ENCODE assay signal across 9 cellular contexts in genomic region chr11:107605061-107605460, GRCh38. TPM values are rescaled to one million over a fixed set of nuclear protein-coding genes. Genes with fewer than 3 reads are reported as not detected.
DNase-seq lines count a peak whose midpoint lies in the region; ATAC-seq and TF ChIP-seq lines count a peak whose summit lies in the region.
"Not testable (repeated sequence)": the region's sequence is repeated elsewhere in the genome, so short reads cannot be mapped to it uniquely, and the experiment has no call there.
"Had no signal": no experiment of that assay in that cellular context is flagged by ENCODE, and none has a peak within 500 bp of the region (broad histone marks: within the 10 kb centered on the region; RNA-seq: fewer than 3 reads in every experiment).

No MANE protein-coding gene starts in this region.

- not testable (repeated sequence) for H4K91ac ChIP-seq in H9 (ENCODE audit: insufficient read length, low read depth, low read length)

- peak; percentile 35; the same call in 1 of the 2 replicates for ATAC-seq in PC-3
- ATAC-seq in foreskin keratinocyte, result not testable (repeated sequence)

- not testable (repeated sequence) for H2AK5ac ChIP-seq in H9 (ENCODE audit: insufficient read length, low read length)

- not testable (repeated sequence) for H3K36me3 ChIP-seq in Karpas-422 (ENCODE audit: insufficient read depth, low read length); PC-3 (ENCODE audit: low read depth, low read length)

- H3K9me2 ChIP-seq in Karpas-422 (replicated peaks; ENCODE audit: insufficient read depth, low read length); PC-3 (replicated peaks; ENCODE audit: low read length): not testable (repeated sequence)

- not testable (repeated sequence) for H2BK20ac ChIP-seq in H9 (ENCODE audit: low read depth, low read length, poor library complexity, severe bottlenecking)

- not testable (repeated sequence) for H3K9ac ChIP-seq in H9 (ENCODE audit: extremely low read depth, insufficient read length, low read length); Karpas-422 (ENCODE audit: low read length); PC-3 (ENCODE audit: low read length)

- not testable (repeated sequence) for H3K23ac ChIP-seq in H9 (ENCODE audit: insufficient read length, low read depth, low read length)

- H3K9me3 ChIP-seq in H9 (ENCODE audit: control insufficient read depth, low read depth, low read length); Karpas-422 (ENCODE audit: low read length); PC-3 (ENCODE audit: low read length): not testable (repeated sequence)

- DNase-seq in H9; choroid plexus epithelial cell (ENCODE audit: low read depth); foreskin keratinocyte: not testable (repeated sequence)
- peak; percentile 64 for DNase-seq in Karpas-422
- peak; percentile 39 for DNase-seq in PC-3

- not testable (repeated sequence) for H4K5ac ChIP-seq in H9 (ENCODE audit: insufficient read length, low read depth, low read length)

- H3K27me3 Mint-ChIP-seq in H9 (ENCODE audit: low read depth), result not testable (repeated sequence)

- not testable (repeated sequence) for H2BK5ac ChIP-seq in H9 (ENCODE audit: insufficient read length, low read length)

- not testable (repeated sequence) for H3K14ac ChIP-seq in H9 (ENCODE audit: insufficient read depth, low read length)

- H3K4me1 ChIP-seq in H9 (ENCODE audit: insufficient read depth, low read length); Karpas-422 (ENCODE audit: low read length); PC-3 (ENCODE audit: insufficient read depth, low read length); foreskin keratinocyte: not testable (repeated sequence)

- H3K56ac ChIP-seq in H9 (ENCODE audit: insufficient read length, low read depth, low read length), result not testable (repeated sequence)

- not testable (repeated sequence) for H3K79me2 ChIP-seq in H9 (ENCODE audit: insufficient read depth, low read length); Karpas-422 (ENCODE audit: low read length); PC-3 (ENCODE audit: low read length)

- H3T11ph ChIP-seq in H9 (ENCODE audit: low read length), result not testable (repeated sequence)

- not testable (repeated sequence) for H4K8ac ChIP-seq in H9 (replicated peaks; ENCODE audit: insufficient read length, low read depth, low read length)

- H3K27ac ChIP-seq in C4-2B; H9 (ENCODE audit: insufficient read length, low read depth, low read length); Karpas-422 (ENCODE audit: low read length); PC-3 (ENCODE audit: low read length); VCaP; foreskin keratinocyte: not testable (repeated sequence)

- H3K4me2 ChIP-seq in H9 (ENCODE audit: insufficient read depth, insufficient read length, low read length); Karpas-422 (ENCODE audit: low read depth, low read length, poor library complexity, severe bottlenecking); PC-3 (ENCODE audit: low read length): not testable (repeated sequence)

- H2AFZ ChIP-seq in H9 (ENCODE audit: low read length); Karpas-422 (ENCODE audit: low read length); PC-3 (ENCODE audit: low read length): not testable (repeated sequence)

- CTCF ChIA-PET in PC-3 (lab: Charles Lee), result interaction anchor here (0.6 to 1.0 kb wide), 9 partner anchors 21 to 281 kb away, joined by 4 to 10 read pairs (median 6); no protein-coding TSS in a partner anchor

- H4K20me1 ChIP-seq in H9 (ENCODE audit: control insufficient read depth, insufficient read depth, insufficient read length); Karpas-422 (ENCODE audit: insufficient read depth, low read depth, low read length); PC-3 (ENCODE audit: low read length): not testable (repeated sequence)

- intact Hi-C loops in PC-3 (cut with micrococcal nuclease), result loop anchor here (2.0 kb wide), 1 partner anchor 42 kb away; no protein-coding TSS in a partner anchor

- H3K4me1 Mint-ChIP-seq in H9, result peaks cover 29 to 37% of the 10 kb centered on the region in 2 experiments

- H3K27ac Mint-ChIP-seq in H9, result not testable (repeated sequence)

- WGBS in H9 (ENCODE audit: extremely low coverage, insufficient read length, low lambda C conversion rate), result no CpG with 5 or more reads among the region's 4 CpGs

- H3K4me3 Mint-ChIP-seq in H9, result not testable (repeated sequence)

- not testable (repeated sequence) for H3K18ac ChIP-seq in H9 (ENCODE audit: insufficient read length, low read depth, low read length)

- H3K23me2 ChIP-seq in H9 (ENCODE audit: insufficient read length, low read depth, low read length, poor library complexity, severe bottlenecking), result not testable (repeated sequence)

- H2BK12ac ChIP-seq in H9 (ENCODE audit: insufficient read length, low read depth, low read length), result not testable (repeated sequence)

- not testable (repeated sequence) for H2BK120ac ChIP-seq in H9 (ENCODE audit: low read depth, low read length, poor library complexity, severe bottlenecking)

- not testable (repeated sequence) for BruUV-seq in PC-3 (replicated peaks; lab: Mats Ljungman, UMichigan)

- not testable (repeated sequence) for H3K4me3 ChIP-seq in Karpas-422 (ENCODE audit: low read length); PC-3 (ENCODE audit: low read length); choroid plexus epithelial cell (ENCODE audit: low read depth, low read length)

- not testable (repeated sequence) for H3K79me1 ChIP-seq in H9 (ENCODE audit: insufficient read depth, low read depth, low read length, poor library complexity, severe bottlenecking)

- not testable (repeated sequence) for H3K4ac ChIP-seq in H9 (ENCODE audit: low read depth, low read length)

- H3F3A ChIP-seq in PC-3 (ENCODE audit: low read length, unreplicated experiment), result not testable (repeated sequence)

- not testable (repeated sequence) for H3K36me3 Mint-ChIP-seq in H9 (ENCODE audit: insufficient read depth in 1 of 3, low read depth in 3 of 3)

- not testable (repeated sequence) for H3K27me3 ChIP-seq in H9 (ENCODE audit: insufficient read depth, low read length); Karpas-422 (ENCODE audit: low read length)
- H3K27me3 ChIP-seq in PC-3 (ENCODE audit: low read length), result peaks cover 88% of the 10 kb centered on the region
- H3K27me3 ChIP-seq in foreskin keratinocyte, result peaks cover 66% of the 10 kb centered on the region

- POLR2A ChIA-PET in PC-3 (lab: Charles Lee; ENCODE audit: unreplicated experiment), result not testable (repeated sequence)

- not testable (repeated sequence) for H3K9me3 Mint-ChIP-seq in H9

- TF ChIP-seq CTCF in C4-2B (conservative IDR thresholded peaks at IDR 0.05) (peak; percentile 23), H9 (conservative IDR thresholded peaks at IDR 0.05) (peak; percentile 41; the same call in 2 of the 3 replicates), PC-3 (conservative IDR thresholded peaks at IDR 0.05; ENCODE audit: low read depth, low read length) (peak; percentile 55; the same call in 1 of the 2 replicates), VCaP (conservative IDR thresholded peaks at IDR 0.05) (0 out of 2 replicates have a peak, but pooled peaks have one; percentile 14), choroid plexus epithelial cell (conservative IDR thresholded peaks at IDR 0.05; ENCODE audit: low read depth, low read length) (peak; percentile 13), foreskin keratinocyte (conservative IDR thresholded peaks at IDR 0.05) (peak; percentile 17)

- not testable (repeated sequence) for H2BK15ac ChIP-seq in H9 (ENCODE audit: low read depth, low read length)

RNA-seq across cellular contexts. Expression of gene ELMOD1, which starts 14.1 kb away (rescaled TPM):
- 0.61 and 0.81 TPM in 2 replicates for total RNA-seq in H9 (2021)
- total RNA-seq in Karpas-422 (2014; rRNA removed; shearing (Covaris generic); ENCODE audit: low replicate concordance), result 0.65 and 2.0 TPM in 2 replicates
- total RNA-seq in PC-3 (2014; rRNA removed), result not detected in 2 replicates
- not detected in 2 replicates for total RNA-seq in foreskin keratinocyte
- 0.04 TPM in 2 replicates for polyA plus RNA-seq in foreskin keratinocyte
- total RNA-seq: CD4-positive, alpha-beta memory T cell; HT-29 had no signal
- polyA plus RNA-seq: CD4-positive, alpha-beta memory T cell had no signal

RNA-seq across cellular contexts. Expression of gene ALKBH8, which starts 39.5 kb away (rescaled TPM):
- 12.7 and 15.7 TPM in 2 replicates for total RNA-seq in H9 (2021)
- 21.8 and 24.9 TPM in 2 replicates for total RNA-seq in Karpas-422 (2014; rRNA removed; shearing (Covaris generic); ENCODE audit: low replicate concordance)
- total RNA-seq in PC-3 (2014; rRNA removed), result 7.0 and 14.3 TPM in 2 replicates
- 12.1 and 12.9 TPM in 2 replicates for total RNA-seq in foreskin keratinocyte
- polyA plus RNA-seq in foreskin keratinocyte, result 2.8 TPM in 2 replicates
